In the genomic region with DNA sequence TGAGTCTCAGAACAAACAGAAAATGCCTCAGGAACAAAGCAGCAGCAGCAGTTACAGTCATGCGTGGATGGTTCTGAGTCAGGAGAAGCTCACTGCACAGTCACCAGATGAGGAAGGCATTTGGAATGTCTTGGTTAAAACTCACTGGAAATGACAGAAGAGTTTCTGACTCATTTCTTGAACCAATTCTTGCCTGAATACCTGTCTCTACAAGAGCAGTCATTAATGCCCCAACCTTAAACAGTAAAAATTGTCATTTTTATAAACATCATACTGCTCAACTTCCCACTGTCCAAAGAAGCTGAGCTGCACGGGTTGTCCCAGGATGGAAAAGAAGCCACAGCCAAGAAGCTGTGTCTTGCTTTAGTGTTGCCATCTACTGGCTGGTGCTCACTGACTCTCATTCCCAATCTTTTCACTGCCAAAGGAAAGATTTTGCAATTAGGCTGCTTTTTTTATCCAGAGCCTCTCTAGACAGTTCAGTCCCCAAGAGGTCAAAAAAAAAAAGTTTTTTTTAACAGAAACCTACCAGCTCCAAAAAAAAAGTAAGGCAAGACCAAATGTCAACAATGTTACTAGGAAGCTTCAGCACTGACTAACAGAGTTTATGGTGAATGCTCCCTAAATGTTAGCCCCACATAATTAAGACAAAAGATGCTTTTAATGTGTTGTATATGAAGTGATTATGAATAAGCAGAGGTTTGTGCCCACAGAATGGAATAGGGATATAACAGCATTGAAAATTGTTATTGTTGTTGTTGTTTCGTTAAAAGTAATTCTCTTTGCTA, we compare ENCODE assay signal across 8 cellular contexts. TPM values are rescaled to one million over a fixed set of nuclear protein-coding genes. Genes with fewer than 3 reads are reported as not detected.
DNase-seq lines count a peak whose midpoint lies in the region; ATAC-seq and TF ChIP-seq lines count a peak whose summit lies in the region.

No MANE protein-coding gene starts in this region.

- no TSS peak for BruUV-seq in OCI-LY7 (replicated peaks; lab: Mats Ljungman, UMichigan)

- H3K79me2 ChIP-seq in OCI-LY7 (ENCODE audit: insufficient read depth, low read depth, low read length), result no peaks in the 10 kb centered on the region

- no peak overlapping the region for H3K4me2 ChIP-seq in OCI-LY7 (ENCODE audit: low read length)

- no peaks in the 10 kb centered on the region for H3K4me1 ChIP-seq in OCI-LY7 (ENCODE audit: insufficient read depth, low read length, poor library complexity, severe bottlenecking)

- CTCF ChIA-PET in OCI-LY7 (lab: Charles Lee; ENCODE audit: unreplicated experiment), result no interaction called here

- no peaks in the 10 kb centered on the region for H3K9me2 ChIP-seq in OCI-LY7 (ENCODE audit: insufficient read depth, low read length)

- H3K4me3 ChIP-seq in AG09309 (ENCODE audit: control insufficient read depth, low read depth, low read length) (no peak overlapping the region), H7 (ENCODE audit: insufficient read depth, low read depth, low read length) (no peak overlapping the region), OCI-LY7 (ENCODE audit: low read depth, low read length, poor library complexity, severe bottlenecking) (no peak overlapping the region)

- DNase-seq in AG09309 (ENCODE audit: low read depth) (peak; percentile 88), H7 (peak; percentile 33), OCI-LY7 (ENCODE audit: low spot score) (no peak), epidermal melanocyte (ENCODE audit: insufficient read length, low spot score) (peak; percentile 69), myocyte (ENCODE audit: low read depth) (peak; percentile 86), GM13976 (ENCODE audit: low spot score) (no peak)

- intact Hi-C loops in OCI-LY7 (cut with micrococcal nuclease; ENCODE audit: unreplicated experiment), result loop anchor here (5.0 kb wide), 1 partner anchor 339 kb away; a partner anchor contains a TSS

- no peak for ATAC-seq in GM21381 (IDR thresholded peaks at IDR 0.05; ENCODE audit: unreplicated experiment)
- ATAC-seq in GM18520 (IDR thresholded peaks at IDR 0.05; ENCODE audit: unreplicated experiment), result no peak

- H3K36me3 ChIP-seq in H7 (replicated peaks; ENCODE audit: control insufficient read depth, insufficient read depth, low read length) (no peaks in the 10 kb centered on the region), OCI-LY7 (ENCODE audit: insufficient read depth, low read length) (no peaks in the 10 kb centered on the region)

- no peak overlapping the region for H3K27ac ChIP-seq in OCI-LY7 (ENCODE audit: low read depth, low read length, poor library complexity, severe bottlenecking)

- H3K9me3 ChIP-seq in OCI-LY7 (ENCODE audit: low read length), result no peaks in the 10 kb centered on the region

- H3K27me3 ChIP-seq in H7 (ENCODE audit: control insufficient read depth, insufficient read depth, low read length), result no peaks in the 10 kb centered on the region

- TF ChIP-seq CTCF in AG09309 (IDR thresholded peaks at IDR 0.05; ENCODE audit: control insufficient read depth, insufficient read depth, low read depth, low read length, missing control alignments) (peak; percentile 64), OCI-LY7 (conservative IDR thresholded peaks at IDR 0.05; ENCODE audit: low read length) (peak; percentile 61), GM13976 (IDR thresholded peaks at IDR 0.05; ENCODE audit: borderline replicate concordance, control extremely low read depth, extremely low read depth, insufficient read depth, missing control alignments) (no peak)

- H2AFZ ChIP-seq in OCI-LY7 (ENCODE audit: low read length), result no peak overlapping the region

- H4K20me1 ChIP-seq in OCI-LY7 (ENCODE audit: insufficient read depth, low read length), result no peaks in the 10 kb centered on the region

- in situ Hi-C loops in GM13976 (cut with MboI; ENCODE audit: low sequenced_read_pairs, unreplicated experiment), result no loop called here

- POLR2A ChIA-PET in OCI-LY7 (lab: Charles Lee), result interaction anchor here (0.6 kb wide), 2 partner anchors 9 to 310 kb away, joined by 3 read pairs; no protein-coding TSS in a partner anchor

RNA-seq across cellular contexts. Expression of a gene that starts 40.4 kb away (rescaled TPM):
- total RNA-seq in H7 (2014; rRNA removed; shearing (Covaris generic)), result 9.7 and 12.5 TPM in 2 replicates
- total RNA-seq in OCI-LY7 (2014; rRNA removed; shearing (Covaris generic)), result 16.2 and 20.6 TPM in 2 replicates
- total RNA-seq in OCI-LY7 (2022), result 20.4 and 22.2 TPM in 2 replicates
- total RNA-seq in myocyte, result 7.2 and 8.5 TPM in 2 replicates
- polyA plus RNA-seq in myocyte (2012), result 3.2 TPM

Comparison
In these comparisons a context has a peak if more than half of its experiments do, and no peak if none do; other contexts are left out.
1. DNase-seq: peak in AG09309 (single experiment), H7 (single experiment), epidermal melanocyte (single experiment) and myocyte (single experiment); none in OCI-LY7 (single experiment) and GM13976 (single experiment).